16 cellular contexts compared by ENCODE assay signal in the genomic region with DNA sequence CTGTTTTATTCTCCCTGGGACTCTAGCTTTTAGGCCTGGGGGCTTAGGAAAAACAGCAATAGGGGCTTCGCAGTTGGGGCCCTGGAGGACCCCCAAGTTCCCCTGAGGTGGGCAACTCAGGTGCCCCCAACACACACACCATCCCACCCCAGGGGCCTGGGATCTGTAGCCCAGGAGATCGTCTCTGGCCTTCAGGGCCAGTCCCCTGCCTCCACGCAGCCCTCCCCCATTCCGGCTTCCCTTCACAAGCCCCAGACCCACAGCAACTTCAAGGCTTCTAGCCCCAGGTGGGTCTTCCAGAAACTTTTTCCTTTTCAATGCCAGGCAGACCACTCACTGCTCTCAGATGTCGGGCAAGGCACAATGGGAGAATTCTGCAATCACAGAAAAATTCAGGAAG.
DNase-seq lines count a peak whose midpoint lies in the region; ATAC-seq and TF ChIP-seq lines count a peak whose summit lies in the region.
"Had no signal": no experiment of that assay in that cellular context is flagged by ENCODE, and none has a peak within 500 bp of the region (broad histone marks: within the 10 kb centered on the region; RNA-seq: fewer than 3 reads in every experiment).

No MANE protein-coding gene starts in this region.

- no peaks in the 10 kb centered on the region for H4K20me1 ChIP-seq in BLaER1 treated with 17β-estradiol and CSF1 and Interleukin-3, amounts not matched to agents 10 nM and 100 nM

- no peak overlapping the region for H3K4me3 Mint-ChIP-seq in activated T-cell treated with anti-CD3 and anti-CD28 coated beads, Interleukin-2, amount 50 U/mL, for 24 hours
- no peak overlapping the region for H3K4me3 Mint-ChIP-seq in activated T-cell treated with anti-CD3 and anti-CD28 coated beads, Interleukin-2, amount 50 U/mL, for 72 hours

- no peaks in the 10 kb centered on the region for H3K27me3 Mint-ChIP-seq in activated T-cell treated with anti-CD3 and anti-CD28 coated beads, Interleukin-2, amount 50 U/mL, for 24 hours
- no peaks in the 10 kb centered on the region for H3K27me3 Mint-ChIP-seq in activated T-cell treated with anti-CD3 and anti-CD28 coated beads, Interleukin-2, amount 50 U/mL, for 72 hours (ENCODE audit: low read depth)

- peak; percentile 5 for DNase-seq in activated T-cell treated with anti-CD3 and anti-CD28 coated beads, Interleukin-2, amount 50 U/mL, for 24 hours
- DNase-seq in activated T-cell treated with anti-CD3 and anti-CD28 coated beads, Interleukin-2, amount 50 U/mL, for 72 hours: no peak
- DNase-seq in psoas muscle: peak in 1 of 2 donors; percentile 9
- DNase-seq in substantia nigra (lab: John Stamatoyannopoulos, UW): no peak
- no peak for DNase-seq in SKM-1 (lab: John Stamatoyannopoulos, UW; ENCODE audit: unreplicated experiment)
- DNase-seq: C1 segment of cervical spinal cord, DMS79 treated with DMSO at 0.1 percent for 48 hours, GOT3, NCI-H2171, NCI-H446, PC-3 had no signal

- intact Hi-C loops in psoas muscle (cut with DNase I): no loop called here

- TF ChIP-seq CTCF in psoas muscle (IDR thresholded peaks at IDR 0.05): no peak

- no peak overlapping the region for H3K27ac Mint-ChIP-seq in activated T-cell treated with anti-CD3 and anti-CD28 coated beads, Interleukin-2, amount 50 U/mL, for 24 hours
- H3K27ac Mint-ChIP-seq in activated T-cell treated with anti-CD3 and anti-CD28 coated beads, Interleukin-2, amount 50 U/mL, for 72 hours: no peak overlapping the region

- H3K27me3 ChIP-seq in BLaER1 treated with 17β-estradiol and CSF1 and Interleukin-3, amounts not matched to agents 10 nM and 100 nM: no peaks in the 10 kb centered on the region
- no peaks in the 10 kb centered on the region for H3K27me3 ChIP-seq in iPS-18a (ENCODE audit: control insufficient read depth, insufficient read depth, low read length)
- peaks cover 0 to 2% (median 0%) of the 10 kb centered on the region in 3 donors for H3K27me3 ChIP-seq in psoas muscle (ENCODE audit: insufficient read depth in 3 of 3, low read length in 2 of 3)

- H3K4me1 Mint-ChIP-seq in activated T-cell treated with anti-CD3 and anti-CD28 coated beads, Interleukin-2, amount 50 U/mL, for 24 hours (ENCODE audit: low read depth): no peaks in the 10 kb centered on the region
- no peaks in the 10 kb centered on the region for H3K4me1 Mint-ChIP-seq in activated T-cell treated with anti-CD3 and anti-CD28 coated beads, Interleukin-2, amount 50 U/mL, for 72 hours (ENCODE audit: low read depth)

- peaks cover 0 to 7% (median 0%) of the 10 kb centered on the region in 11 experiments; a peak in 1 of 22 replicates for H3K9me3 ChIP-seq in BLaER1 treated with 17β-estradiol and CSF1 and Interleukin-3, amounts not matched to agents 10 nM and 100 nM (replicated peaks in 1 of 11)
- H3K9me3 ChIP-seq in iPS-18a (ENCODE audit: control insufficient read depth, low read depth, low read length): no peaks in the 10 kb centered on the region
- H3K9me3 ChIP-seq in psoas muscle: no peaks in the 10 kb centered on the region

- peak overlapping the region in 2 of 11 experiments; percentile 4 to 11; a peak in 2 of 22 replicates for H3K27ac ChIP-seq in BLaER1 treated with 17β-estradiol and CSF1 and Interleukin-3, amounts not matched to agents 10 nM and 100 nM
- H3K27ac ChIP-seq in iPS-18a (ENCODE audit: low read length) (no peak overlapping the region), psoas muscle (peak overlapping the region; percentile 15), substantia nigra (ENCODE audit: low read depth, low read length, poor library complexity, severe bottlenecking) (no peak overlapping the region)
- H3K27ac ChIP-seq: KMS-11, RWPE1 had no signal

- H3K9ac ChIP-seq in BLaER1 treated with 17β-estradiol and CSF1 and Interleukin-3, amounts not matched to agents 10 nM and 100 nM: no peak overlapping the region
- peak overlapping the region; percentile 10 for H3K9ac ChIP-seq in iPS-18a (ENCODE audit: low read length)
- H3K9ac ChIP-seq: KMS-11 had no signal

- H3K4me1 ChIP-seq in BLaER1 treated with 17β-estradiol and CSF1 and Interleukin-3, amounts not matched to agents 10 nM and 100 nM: peaks cover 18 to 39% (median 26%) of the 10 kb centered on the region in 10 experiments
- H3K4me1 ChIP-seq in iPS-18a (ENCODE audit: control insufficient read depth, low read depth, low read length): peaks cover 11% of the 10 kb centered on the region
- H3K4me1 ChIP-seq in psoas muscle: no peaks in the 10 kb centered on the region

- no peaks in the 10 kb centered on the region for H3K9me3 Mint-ChIP-seq in activated T-cell treated with anti-CD3 and anti-CD28 coated beads, Interleukin-2, amount 50 U/mL, for 24 hours
- H3K9me3 Mint-ChIP-seq in activated T-cell treated with anti-CD3 and anti-CD28 coated beads, Interleukin-2, amount 50 U/mL, for 72 hours: no peaks in the 10 kb centered on the region

- no peaks in the 10 kb centered on the region for H3K36me3 ChIP-seq in BLaER1 treated with 17β-estradiol and CSF1 and Interleukin-3, amounts not matched to agents 10 nM and 100 nM
- H3K36me3 ChIP-seq in iPS-18a (ENCODE audit: control insufficient read depth, low read depth, low read length): no peaks in the 10 kb centered on the region
- H3K36me3 ChIP-seq in psoas muscle (ENCODE audit: insufficient read depth in 1 of 2, low read depth in 1 of 2): no peaks in the 10 kb centered on the region

- ATAC-seq in activated T-cell treated with anti-CD3 and anti-CD28 coated beads, Interleukin-2, amount 50 U/mL, for 72 hours (replicated peaks in 1 of 2): no peak
- ATAC-seq in psoas muscle (no peak), HG02852 (IDR thresholded peaks at IDR 0.05; ENCODE audit: unreplicated experiment) (no peak)
- ATAC-seq: PC-3 had no signal

- H3K4me3 ChIP-seq in BLaER1 treated with 17β-estradiol and CSF1 and Interleukin-3, amounts not matched to agents 10 nM and 100 nM: no peak overlapping the region
- H3K4me3 ChIP-seq in iPS-18a (ENCODE audit: low read length) (no peak overlapping the region), psoas muscle (no peak overlapping the region)

- H3K36me3 Mint-ChIP-seq in activated T-cell treated with anti-CD3 and anti-CD28 coated beads, Interleukin-2, amount 50 U/mL, for 24 hours (ENCODE audit: low read depth): no peaks in the 10 kb centered on the region
- H3K36me3 Mint-ChIP-seq in activated T-cell treated with anti-CD3 and anti-CD28 coated beads, Interleukin-2, amount 50 U/mL, for 72 hours (ENCODE audit: insufficient read depth in 2 of 2): no peaks in the 10 kb centered on the region

- 94 to 96% (median 94%) methylated on average over 5 of the region's 5 CpGs for whole genome bisulfite sequencing in psoas muscle, 3 donors

- H3K4me2 ChIP-seq in BLaER1 treated with 17β-estradiol and CSF1 and Interleukin-3, amounts not matched to agents 10 nM and 100 nM: peak overlapping the region; percentile 30 to 86 (median 72); a peak in 21 of 22 replicates
- H3K4me2 ChIP-seq: KMS-11 had no signal
